8 cellular contexts compared by ENCODE assay signal in the genomic region with DNA sequence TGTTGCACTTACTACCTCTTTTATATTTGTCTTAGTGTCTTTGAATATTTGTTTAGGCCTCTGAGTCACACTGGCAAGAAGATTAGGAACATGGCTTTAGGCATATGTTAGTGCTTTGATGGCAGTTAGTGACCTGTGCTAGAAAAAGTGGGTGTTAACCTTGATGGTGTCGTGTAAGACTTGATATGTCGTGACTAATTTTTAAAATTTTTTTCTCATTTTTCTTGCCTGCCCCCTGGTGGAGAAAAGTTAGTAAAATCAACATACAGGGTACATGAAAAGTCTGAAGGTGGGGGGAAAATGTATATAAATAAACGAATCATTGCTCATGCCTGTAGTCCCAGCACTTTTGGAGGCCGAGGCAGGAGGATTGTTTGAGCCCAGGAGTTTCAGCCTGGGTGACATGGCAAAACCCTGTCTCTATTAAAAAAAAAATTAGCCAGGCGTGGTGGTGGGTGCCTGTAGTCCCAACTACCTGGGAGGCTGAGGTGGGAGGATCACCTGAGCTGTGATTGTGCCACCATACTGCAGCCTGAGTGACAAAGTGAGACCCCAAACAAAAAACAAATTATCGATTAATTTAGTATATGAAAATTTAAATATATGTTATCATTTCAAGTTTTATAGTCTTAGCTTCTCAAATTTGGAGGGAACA. TPM values are rescaled to one million over a fixed set of nuclear protein-coding genes. Genes with fewer than 3 reads are reported as not detected.
DNase-seq lines count a peak whose midpoint lies in the region; ATAC-seq and TF ChIP-seq lines count a peak whose summit lies in the region.

No MANE protein-coding gene starts in this region.

- H3K4me2 ChIP-seq in mesendoderm (ENCODE audit: low read length), result no peak overlapping the region

- intact Hi-C loops in Calu3 (cut with micrococcal nuclease; ENCODE audit: unreplicated experiment), result no loop called here

- H3K36me3 ChIP-seq in HAP-1 (replicated peaks) (peaks cover 12% of the 10 kb centered on the region), mesendoderm (ENCODE audit: control insufficient read depth, insufficient read depth, low read length) (no peaks in the 10 kb centered on the region), WERI-Rb-1 (peaks cover 15% of the 10 kb centered on the region)

- TF ChIP-seq CTCF in Calu3 (IDR thresholded peaks at IDR 0.05; ENCODE audit: unreplicated experiment), result peak; percentile 86
- TF ChIP-seq CTCF in WERI-Rb-1 (IDR thresholded peaks at IDR 0.05; ENCODE audit: low read depth, low read length), result no peak

- no peak overlapping the region for H3K4me3 ChIP-seq in HAP-1
- H3K4me3 ChIP-seq in mesendoderm (ENCODE audit: low read length), result no peak overlapping the region
- H3K4me3 ChIP-seq in WERI-Rb-1 (ENCODE audit: low read depth, low read length), result no peak overlapping the region

- in situ Hi-C loops in HAP-1 (cut with MboI; ENCODE audit: low sequenced_read_pairs), result loop anchor here (25.0 kb wide), 1 partner anchor 228 kb away; no protein-coding TSS in a partner anchor

- peaks cover 44% of the 10 kb centered on the region for H3K36me3 Mint-ChIP-seq in Calu3 (ENCODE audit: insufficient read depth, unreplicated experiment)
- peaks cover 39% of the 10 kb centered on the region for H3K36me3 Mint-ChIP-seq in central memory CD8-positive, alpha-beta T cell (ENCODE audit: insufficient read depth)

- no peak overlapping the region for H3K18ac ChIP-seq in mesendoderm (ENCODE audit: low read length)

- no peak overlapping the region for H3K4ac ChIP-seq in mesendoderm (ENCODE audit: low read depth, low read length)

- no peak overlapping the region for H2BK120ac ChIP-seq in mesendoderm (ENCODE audit: low read depth, low read length)

- no peaks in the 10 kb centered on the region for H3K27me3 Mint-ChIP-seq in Calu3 (ENCODE audit: unreplicated experiment)
- H3K27me3 Mint-ChIP-seq in central memory CD8-positive, alpha-beta T cell, result no peaks in the 10 kb centered on the region

- H3K4me3 Mint-ChIP-seq in Calu3 (ENCODE audit: low read depth, unreplicated experiment), result peak overlapping the region; percentile 9
- H3K4me3 Mint-ChIP-seq in central memory CD8-positive, alpha-beta T cell, result no peak overlapping the region

- no peak overlapping the region for H3K56ac ChIP-seq in mesendoderm (ENCODE audit: low read length)

- DNase-seq in Calu3 (peak; percentile 67), HAP-1 (ENCODE audit: low spot score in 2 of 2) (peak; percentile 18 to 37), RKO (ENCODE audit: low spot score) (peak; percentile 79), mesendoderm (peak; percentile 58), WERI-Rb-1 (no peak)
- no peak for DNase-seq in central memory CD8-positive, alpha-beta T cell (ENCODE audit: low spot score in 2 of 2)
- no peak for DNase-seq in activated CD8-positive, alpha-beta memory T cell treated with anti-CD3 and anti-CD28 coated beads for 24 hours

- no peak overlapping the region for H2BK15ac ChIP-seq in mesendoderm (replicated peaks; ENCODE audit: low read depth)

- peaks cover 7% of the 10 kb centered on the region for H3K4me1 ChIP-seq in HAP-1
- no peaks in the 10 kb centered on the region for H3K4me1 ChIP-seq in mesendoderm (ENCODE audit: control insufficient read depth, low read depth, low read length)

- H3K9me3 ChIP-seq in HAP-1, result no peaks in the 10 kb centered on the region
- no peaks in the 10 kb centered on the region for H3K9me3 ChIP-seq in WERI-Rb-1 (ENCODE audit: severe bottlenecking)

- H3K27ac ChIP-seq in mesendoderm (ENCODE audit: low read depth, low read length), result no peak overlapping the region
- H3K27ac ChIP-seq in WERI-Rb-1, result no peak overlapping the region

- H3K9ac ChIP-seq in mesendoderm (ENCODE audit: low read length), result no peak overlapping the region

- H4K8ac ChIP-seq in mesendoderm (ENCODE audit: low read depth, low read length), result no peak overlapping the region

- no peaks in the 10 kb centered on the region for H3K9me3 Mint-ChIP-seq in Calu3 (ENCODE audit: low read depth, unreplicated experiment)
- H3K9me3 Mint-ChIP-seq in central memory CD8-positive, alpha-beta T cell, result no peaks in the 10 kb centered on the region

- peak overlapping the region; percentile 42 for H3K27ac Mint-ChIP-seq in Calu3 (ENCODE audit: unreplicated experiment)
- no peak overlapping the region for H3K27ac Mint-ChIP-seq in central memory CD8-positive, alpha-beta T cell (ENCODE audit: low read depth)

- no TSS peak for BruUV-seq in Calu3 (replicated peaks; lab: Mats Ljungman, UMichigan)

- H2BK5ac ChIP-seq in mesendoderm (ENCODE audit: low read length), result no peak overlapping the region

- no peak overlapping the region for H4K5ac ChIP-seq in mesendoderm (ENCODE audit: low read length)

- H3K27me3 ChIP-seq in HAP-1 (ENCODE audit: low read depth) (no peaks in the 10 kb centered on the region), mesendoderm (ENCODE audit: insufficient read depth, low read length, poor library complexity) (no peaks in the 10 kb centered on the region), WERI-Rb-1 (ENCODE audit: insufficient read depth, low read depth, severe bottlenecking) (no peaks in the 10 kb centered on the region)

- H3K79me2 ChIP-seq in mesendoderm (ENCODE audit: control insufficient read depth, insufficient read depth, low read length), result no peaks in the 10 kb centered on the region

- whole genome bisulfite sequencing in mesendoderm (ENCODE audit: extremely low coverage, insufficient coverage, low lambda C conversion rate), result no CpG with 5 or more reads among the region's 6 CpGs

- no peaks in the 10 kb centered on the region for H3K79me1 ChIP-seq in mesendoderm (ENCODE audit: low read length)

- H2AK5ac ChIP-seq in mesendoderm (ENCODE audit: low read length), result no peak overlapping the region

- H3K23ac ChIP-seq in mesendoderm (ENCODE audit: low read length), result no peak overlapping the region

- CTCF ChIA-PET in Calu3 (lab: Charles Lee), result interaction anchor here (0.7 to 1.5 kb wide), 6 partner anchors 10 to 588 kb away, joined by 3 to 4 read pairs (median 4); a partner anchor contains a TSS

- H3K4me1 Mint-ChIP-seq in Calu3 (ENCODE audit: low read depth, unreplicated experiment), result peaks cover 27% of the 10 kb centered on the region
- H3K4me1 Mint-ChIP-seq in central memory CD8-positive, alpha-beta T cell, result peaks cover 21% of the 10 kb centered on the region

- peak; percentile 49 for ATAC-seq in central memory CD8-positive, alpha-beta T cell (replicated peaks; ENCODE audit: extremely low read depth, poor library complexity, severe bottlenecking)
- ATAC-seq in HG03469 (IDR thresholded peaks at IDR 0.05; ENCODE audit: unreplicated experiment), result no peak

RNA-seq across cellular contexts. Expression of a gene that starts 44.6 kb away (rescaled TPM):
- 190 TPM in 2 replicates for total RNA-seq in Calu3 (2022)
- 84.0 TPM for polyA plus RNA-seq in mesendoderm (2013, experiment 1 of 2)
- 83.0 TPM for polyA plus RNA-seq in mesendoderm (2013, experiment 2 of 2)

Comparison
In these comparisons a context has a peak if more than half of its experiments do, and no peak if none do; other contexts are left out.
1. DNase-seq: peak in Calu3 (single experiment), HAP-1 (2 of 2), RKO (single experiment) and mesendoderm (single experiment); none in central memory CD8-positive, alpha-beta T cell (0 of 2), WERI-Rb-1 (single experiment) and activated CD8-positive, alpha-beta memory T cell treated with anti-CD3 and anti-CD28 coated beads for 24 hours (single experiment).